In genomic region chr17:78501241-78502036, GRCh38 we compare ENCODE assay signal across 16 cellular contexts.
"Had no signal": no experiment of that assay in that cellular context is flagged by ENCODE, and none has a peak within 500 bp of the region (broad histone marks: within the 10 kb centered on the region; RNA-seq: fewer than 3 reads in every experiment).

No MANE protein-coding gene starts in this region.

- H3K9me3 ChIP-seq: breast epithelium, left lung had no signal

- H3K36me3 ChIP-seq: breast epithelium, left lung, WERI-Rb-1 had no signal

- H3K4me1 Mint-ChIP-seq: activated naive CD4-positive, alpha-beta T cell treated with anti-CD3 and anti-CD28 coated beads, Interleukin-2, amount 50 U/mL, for 24 hours had no signal

- H3K9me3 Mint-ChIP-seq: activated naive CD4-positive, alpha-beta T cell treated with anti-CD3 and anti-CD28 coated beads, Interleukin-2, amount 50 U/mL, for 24 hours; nephron progenitor cell had no signal

- H3K27ac ChIP-seq: breast epithelium, coronary artery, left lung, WERI-Rb-1 had no signal

- H3K27me3 Mint-ChIP-seq: activated naive CD4-positive, alpha-beta T cell treated with anti-CD3 and anti-CD28 coated beads, Interleukin-2, amount 50 U/mL, for 24 hours; progenitor cell of endocrine pancreas had no signal

- H3K4me3 Mint-ChIP-seq: activated naive CD4-positive, alpha-beta T cell treated with anti-CD3 and anti-CD28 coated beads, Interleukin-2, amount 50 U/mL, for 24 hours; nephron progenitor cell had no signal

- H3K4me1 ChIP-seq: breast epithelium had no signal

- H3K27ac Mint-ChIP-seq: activated naive CD4-positive, alpha-beta T cell treated with anti-CD3 and anti-CD28 coated beads, Interleukin-2, amount 50 U/mL, for 24 hours; nephron progenitor cell; progenitor cell of endocrine pancreas had no signal

- H3K36me3 Mint-ChIP-seq: activated naive CD4-positive, alpha-beta T cell treated with anti-CD3 and anti-CD28 coated beads, Interleukin-2, amount 50 U/mL, for 24 hours had no signal

- H3K27me3 ChIP-seq: breast epithelium, left lung had no signal

- ATAC-seq: left lung had no signal

- H3K4me3 ChIP-seq: breast epithelium, coronary artery, left lung had no signal

- DNase-seq: activated CD4-positive, alpha-beta T cell treated with anti-CD3 and anti-CD28 coated beads, Interleukin-2, amount 50 U/mL, for 4 hours; activated gamma-delta T cell; head of caudate nucleus; left lung; mammary epithelial cell; midbrain; nephron progenitor cell; stimulated activated CD4-positive, alpha-beta T cell treated with anti-CD3 and anti-CD28 coated beads, Interleukin-12 subunit alpha, Interleukin-12 subunit beta, amount 100 ng/mL, for 4 hours; stimulated activated CD4-positive, alpha-beta T cell treated with anti-CD3 and anti-CD28 coated beads, Interleukin-1b, Interleukin-23, amount 100 ng/mL, for 48 hours; stimulated activated CD8-positive, alpha-beta memory T cell treated with anti-CD3 and anti-CD28 coated beads, Interleukin-4, amount 100 ng/mL, for 48 hours; stimulated activated naive CD4-positive, alpha-beta T cell; WERI-Rb-1 had no signal
